Comparison of ENCODE assay signal across 9 cellular contexts in the genomic region with DNA sequence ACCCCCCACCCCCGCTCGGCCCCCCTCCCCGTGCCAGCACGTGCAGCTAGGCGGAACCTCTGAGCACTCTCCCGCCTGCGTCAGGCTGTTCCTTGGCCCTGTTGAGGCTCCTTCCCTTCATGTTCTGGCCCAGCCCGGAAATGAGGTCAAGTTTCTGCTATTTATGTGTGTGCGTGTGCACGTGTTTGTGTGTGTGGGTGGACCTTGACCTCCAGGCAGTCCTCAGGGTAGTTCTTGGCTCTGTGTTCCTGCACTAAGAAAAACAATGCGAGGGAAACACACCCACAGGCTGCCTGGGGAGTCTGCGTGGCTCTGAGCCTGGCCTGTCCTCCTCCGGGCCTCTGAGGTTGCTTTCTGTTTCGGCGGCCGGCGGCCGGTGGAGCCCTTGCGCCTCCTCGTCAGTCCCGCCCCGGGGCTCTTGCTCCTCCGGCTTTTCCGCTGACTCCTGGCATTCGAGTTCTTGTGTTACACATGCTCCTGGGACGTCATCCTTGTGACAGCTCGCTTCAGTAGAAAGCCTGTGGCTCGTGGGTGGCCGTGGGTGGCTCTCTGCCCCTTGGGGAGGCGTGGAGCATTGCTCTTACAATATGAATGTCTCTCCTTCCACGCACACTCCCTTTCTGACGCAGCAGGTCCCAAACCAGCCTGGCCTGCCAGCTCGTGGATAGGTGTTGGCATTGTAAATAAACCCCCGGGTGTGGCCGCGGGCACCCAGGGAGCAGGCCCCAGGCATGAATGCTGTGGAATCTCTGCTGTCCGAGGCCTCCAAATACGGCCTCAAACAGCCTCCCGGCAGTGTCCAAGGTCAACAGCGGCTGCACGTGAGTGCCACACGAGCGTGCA. TPM values are rescaled to one million over a fixed set of nuclear protein-coding genes. Genes with fewer than 3 reads are reported as not detected.
A peak's percentile ranks its signal among the peaks of the same experiment; 100 is the strongest.
DNase-seq lines count a peak whose midpoint lies in the region; ATAC-seq, FAIRE-seq and TF ChIP-seq lines count a peak whose summit lies in the region.
"Had no signal": no experiment of that assay in that cellular context is flagged by ENCODE, and none has a peak within 500 bp of the region (broad histone marks: within the 10 kb centered on the region; RNA-seq: fewer than 3 reads in every experiment).

No MANE protein-coding gene starts in this region.

- DNase-seq in CD1c-positive myeloid dendritic cell (ENCODE audit: extremely low spot score) (peak; percentile 96), kidney (peak; percentile 98), DMS79 treated with DMSO at 0.1 percent for 48 hours (lab: John Stamatoyannopoulos, UW) (no peak)
- DNase-seq in central memory CD4-positive, alpha-beta T cell: peak; percentile 80
- DNase-seq in stimulated activated CD4-positive, alpha-beta T cell treated with anti-CD3 and anti-CD28 coated beads, Interleukin-12 subunit alpha, Interleukin-12 subunit beta, amount 100 ng/mL, for 4 hours: peak; percentile 37

- H3K27ac ChIP-seq in VCaP (peak overlapping the region; percentile 97), kidney (ENCODE audit: low read depth in 2 of 2, low read length in 2 of 2) (peak overlapping the region; percentile 87 to 97)

- H3K36me3 ChIP-seq in kidney (ENCODE audit: control insufficient read depth in 1 of 2, insufficient read depth in 2 of 2, low read length in 2 of 2): no peaks in the 10 kb centered on the region

- TF ChIP-seq CTCF in VCaP (conservative IDR thresholded peaks at IDR 0.05) (0 out of 2 replicates have a peak, but pooled peaks have one; percentile 8), kidney (IDR thresholded peaks at IDR 0.05; ENCODE audit: borderline replicate concordance, extremely low read depth, insufficient read depth) (no peak)

- H3K4me3 ChIP-seq in kidney (ENCODE audit: low read length in 2 of 2): peak overlapping the region; percentile 24 to 55

- H3K4me1 ChIP-seq in kidney (ENCODE audit: control insufficient read depth in 1 of 2, insufficient read depth in 1 of 2, low read depth in 1 of 2, low read length in 2 of 2): peaks cover 12 to 21% of the 10 kb centered on the region in 2 donors

- H3K9me3 ChIP-seq in kidney (ENCODE audit: control insufficient read depth in 1 of 2, low read length in 2 of 2): no peaks in the 10 kb centered on the region

- peak overlapping the region in 1 of 2 donors; percentile 80 for H3K9ac ChIP-seq in kidney (ENCODE audit: low read length in 2 of 2)

- ATAC-seq in GM19452 (IDR thresholded peaks at IDR 0.05; ENCODE audit: unreplicated experiment) (peak; percentile 47), HG03571 (IDR thresholded peaks at IDR 0.05; ENCODE audit: unreplicated experiment) (peak; percentile 50)

- intact Hi-C loops in kidney (cut with DNase I): no loop called here

- FAIRE-seq in kidney (lab: Jason Lieb, UNC): peak; percentile 72
- FAIRE-seq: TTC549 had no signal

RNA-seq across cellular contexts. Expression of a gene that starts 10.0 kb away (rescaled TPM):
- total RNA-seq in kidney: 80.3 TPM
- polyA plus RNA-seq in kidney (ENCODE audit: insufficient read depth, low read depth, low replicate concordance): 12.4 TPM

RNA-seq across cellular contexts. Expression of a gene that starts 56.4 kb away (rescaled TPM):
- 0.09 TPM for total RNA-seq in kidney
- not detected for polyA plus RNA-seq in kidney (ENCODE audit: insufficient read depth, low read depth, low replicate concordance)
